ENCODE assay signal across 20 cellular contexts in the genomic region with DNA sequence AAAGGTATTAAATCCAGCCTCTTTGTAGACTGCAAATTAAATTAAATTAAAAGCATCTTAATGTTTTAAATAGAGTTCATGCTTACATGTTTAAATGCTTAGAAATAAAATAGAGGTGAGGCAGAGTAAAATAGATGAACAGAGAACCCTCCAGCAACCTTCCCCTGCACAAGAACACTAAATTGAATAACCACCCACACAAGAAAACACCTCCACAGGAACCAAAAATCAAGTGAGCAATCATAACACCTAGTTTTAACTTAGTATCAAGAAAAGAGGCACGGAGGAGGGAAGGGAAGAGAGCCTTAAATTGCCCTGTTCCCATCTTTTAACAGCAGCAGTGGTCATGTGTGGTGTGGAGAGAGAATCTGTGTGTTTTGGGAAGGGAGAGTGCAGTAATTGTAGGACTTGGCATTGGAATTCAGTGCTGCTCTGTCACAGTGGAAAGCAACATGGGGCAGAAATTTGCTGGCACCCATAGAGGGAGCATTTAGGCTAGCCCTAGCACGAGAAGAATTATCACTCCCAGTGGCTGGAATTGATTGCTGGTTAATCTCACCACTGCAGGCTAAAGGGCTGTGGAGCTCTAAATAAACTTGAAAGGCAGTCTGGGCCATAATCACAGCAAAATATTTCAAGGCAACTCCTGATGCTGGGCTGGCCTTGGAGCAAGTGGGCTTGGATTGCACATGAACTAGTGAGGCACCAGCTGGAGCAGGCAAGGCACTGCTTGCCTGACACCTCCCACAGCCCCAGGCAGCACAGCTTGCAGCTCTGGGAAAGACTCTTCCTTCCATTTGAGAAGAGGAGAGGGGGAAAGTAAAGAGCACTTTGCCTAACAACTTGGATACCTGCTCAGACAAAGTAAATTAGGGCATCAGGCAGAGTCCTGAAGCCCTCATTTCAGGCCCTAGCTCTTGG.
"Had no signal": no experiment of that assay in that cellular context is flagged by ENCODE, and none has a peak within 500 bp of the region (broad histone marks: within the 10 kb centered on the region; RNA-seq: fewer than 3 reads in every experiment).

No MANE protein-coding gene starts in this region.

- H3K4me1 ChIP-seq: ascending aorta, parathyroid adenoma, tibial artery had no signal

- H3K27ac Mint-ChIP-seq: activated naive CD4-positive, alpha-beta T cell treated with anti-CD3 and anti-CD28 coated beads, Interleukin-2, amount 50 U/mL, for 24 hours; dendritic cell treated with granulocyte-macrophage colony-stimulating factor and Interleukin-4, amounts not matched to agents 40 ng/mL and 50 ng/mL, for 4 days; nephron progenitor cell; T-cell had no signal

- H3K9ac ChIP-seq: parathyroid adenoma had no signal

- ATAC-seq: esophagus mucosa; left cardiac atrium; stimulated activated naive CD8-positive, alpha-beta T cell treated with anti-CD3 and anti-CD28 coated beads, Interleukin-15, Interleukin-2, amounts not matched to agents 100 U/mL and 50 U/mL, for 24 hours; T-cell had no signal

- H3K27me3 Mint-ChIP-seq: activated naive CD4-positive, alpha-beta T cell treated with anti-CD3 and anti-CD28 coated beads, Interleukin-2, amount 50 U/mL, for 24 hours; dendritic cell treated with granulocyte-macrophage colony-stimulating factor and Interleukin-4, amounts not matched to agents 40 ng/mL and 50 ng/mL, for 4 days; T-cell had no signal

- H3K36me3 Mint-ChIP-seq: activated naive CD4-positive, alpha-beta T cell treated with anti-CD3 and anti-CD28 coated beads, Interleukin-2, amount 50 U/mL, for 24 hours; T-cell had no signal

- H3K79me2 ChIP-seq: parathyroid adenoma had no signal

- H3K27me3 ChIP-seq: ascending aorta, brain microvascular endothelial cell, tibial artery had no signal

- H3K4me1 Mint-ChIP-seq: activated naive CD4-positive, alpha-beta T cell treated with anti-CD3 and anti-CD28 coated beads, Interleukin-2, amount 50 U/mL, for 24 hours; nephron progenitor cell; T-cell had no signal

- H3K27ac ChIP-seq: ascending aorta, brain microvascular endothelial cell, parathyroid adenoma, tibial artery, WERI-Rb-1 had no signal

- H2AFZ ChIP-seq: parathyroid adenoma had no signal

- H3K4me3 Mint-ChIP-seq: activated naive CD4-positive, alpha-beta T cell treated with anti-CD3 and anti-CD28 coated beads, Interleukin-2, amount 50 U/mL, for 24 hours; dendritic cell treated with granulocyte-macrophage colony-stimulating factor and Interleukin-4, amounts not matched to agents 40 ng/mL and 50 ng/mL, for 4 days; nephron progenitor cell; T-cell had no signal

- DNase-seq: activated CD4-positive, alpha-beta T cell treated with anti-CD3 and anti-CD28 coated beads for 1 hour; activated CD4-positive, alpha-beta T cell treated with anti-CD3 and anti-CD28 coated beads, Interleukin-2, amount 50 U/mL, for 1 hour; activated gamma-delta T cell treated with Interleukin-2 at 50 U/mL for 16 hours; activated T-cell treated with anti-CD3 and anti-CD28 coated beads, Interleukin-2, amount 50 U/mL, for 1 hour; brain microvascular endothelial cell; effector memory CD4-positive, alpha-beta T cell; foreskin melanocyte; left cardiac atrium; nephron progenitor cell; stimulated activated CD4-positive, alpha-beta T cell treated with anti-CD3 and anti-CD28 coated beads, Interleukin-12 subunit alpha, Interleukin-12 subunit beta, amount 100 ng/mL, for 4 hours; stimulated activated CD4-positive, alpha-beta T cell treated with anti-CD3 and anti-CD28 coated beads, Interleukin-4, amount 100 ng/mL, for 4 hours; stimulated activated naive CD8-positive, alpha-beta T cell treated with anti-CD3 and anti-CD28 coated beads, Interleukin-15, Interleukin-2, amounts not matched to agents 100 U/mL and 50 U/mL, for 24 hours; T-cell; tibial artery; WERI-Rb-1 had no signal
